In genomic region chr21:43957128-43957571, GRCh38 we compare ENCODE assay signal across 30 cellular contexts. TPM values are rescaled to one million over a fixed set of nuclear protein-coding genes. Genes with fewer than 3 reads are reported as not detected.
DNase-seq lines count a peak whose midpoint lies in the region; ATAC-seq and TF ChIP-seq lines count a peak whose summit lies in the region.
"Had no signal": no experiment of that assay in that cellular context is flagged by ENCODE, and none has a peak within 500 bp of the region (broad histone marks: within the 10 kb centered on the region; RNA-seq: fewer than 3 reads in every experiment).

No MANE protein-coding gene starts in this region.

- TF ChIP-seq CTCF in HCT116 (IDR thresholded peaks at IDR 0.05 in 2 of 3, conservative IDR thresholded peaks at IDR 0.05 in 1 of 3; ENCODE audit: borderline replicate concordance in 1 of 3, insufficient read depth in 1 of 3, low read depth in 2 of 3, low read length in 2 of 3) (no peak), endodermal cell (conservative IDR thresholded peaks at IDR 0.05) (no peak)

- peaks cover 29% of the 10 kb centered on the region for H3K36me3 Mint-ChIP-seq in activated CD4-positive, alpha-beta T cell treated with anti-CD3 and anti-CD28 coated beads, Interleukin-2, amount 10 ng/mL, durations not matched to agents 24 days and 14 days (ENCODE audit: low read depth)
- H3K36me3 Mint-ChIP-seq in activated CD4-positive, alpha-beta T cell treated with anti-CD3 and anti-CD28 coated beads, Interleukin-2, amount 10 ng/mL, durations not matched to agents 7 days and 5 days (ENCODE audit: low read depth): peaks cover 4% of the 10 kb centered on the region
- peaks cover 26% of the 10 kb centered on the region for H3K36me3 Mint-ChIP-seq in endodermal cell (ENCODE audit: low read depth)
- H3K36me3 Mint-ChIP-seq in stimulated activated memory B cell treated with anti-CD40 and anti-IgM and Interleukin-4, amounts not matched to agents 10 μg/mL and 1 μg/mL and 100 μg/mL, for 72 hours: peaks cover 17% of the 10 kb centered on the region

- H3K9me2 ChIP-seq in HCT116 (ENCODE audit: insufficient read depth): no peaks in the 10 kb centered on the region

- no peaks in the 10 kb centered on the region for H3K79me2 ChIP-seq in HCT116 (ENCODE audit: insufficient read depth, low read length)

- no peak overlapping the region; the same call in 1 of the 2 replicates for H3K9ac ChIP-seq in HCT116 (ENCODE audit: low read length)
- no peak overlapping the region for H3K9ac ChIP-seq in endodermal cell (ENCODE audit: extremely low read depth, low read length, poor library complexity, severe bottlenecking)

- WGBS in endodermal cell (ENCODE audit: insufficient coverage in 1 of 2, insufficient read length in 1 of 2), 2 experiments: 74 to 84% methylated on average over 8 to 16 of the region's 17 CpGs

- H3K27me3 ChIP-seq in HCT116 (ENCODE audit: insufficient read depth, low read length) (no peaks in the 10 kb centered on the region), endodermal cell (ENCODE audit: control insufficient read depth, insufficient read depth, low read length, poor library complexity, severe bottlenecking) (no peaks in the 10 kb centered on the region)
- H3K27me3 ChIP-seq: gastrocnemius medialis, hepatocyte, MG63, ovary, testis had no signal

- TF ChIP-seq POLR2A in HCT116 (IDR thresholded peaks at IDR 0.05; ENCODE audit: borderline replicate concordance, extremely low read depth, insufficient read depth, insufficient read length): no peak

- H3K27me3 Mint-ChIP-seq in activated CD4-positive, alpha-beta T cell treated with anti-CD3 and anti-CD28 coated beads, Interleukin-2, amount 10 ng/mL, durations not matched to agents 24 days and 14 days: no peaks in the 10 kb centered on the region
- no peaks in the 10 kb centered on the region for H3K27me3 Mint-ChIP-seq in activated CD4-positive, alpha-beta T cell treated with anti-CD3 and anti-CD28 coated beads, Interleukin-2, amount 10 ng/mL, durations not matched to agents 7 days and 5 days
- H3K27me3 Mint-ChIP-seq in endodermal cell (ENCODE audit: insufficient read depth): no peaks in the 10 kb centered on the region
- no peaks in the 10 kb centered on the region for H3K27me3 Mint-ChIP-seq in stimulated activated memory B cell treated with anti-CD40 and anti-IgM and Interleukin-4, amounts not matched to agents 10 μg/mL and 1 μg/mL and 100 μg/mL, for 72 hours
- H3K27me3 Mint-ChIP-seq: central memory CD8-positive, alpha-beta T cell; dendritic cell treated with granulocyte-macrophage colony-stimulating factor and Interleukin-4, amounts not matched to agents 40 ng/mL and 50 ng/mL, for 4 days; naive thymus-derived CD4-positive, alpha-beta T cell had no signal

- no peaks in the 10 kb centered on the region for H4K20me1 ChIP-seq in HCT116 (ENCODE audit: insufficient read depth)

- no TSS peak for BruUV-seq in HCT116 (replicated peaks; lab: Mats Ljungman, UMichigan)

- no peaks in the 10 kb centered on the region for H3K36me3 ChIP-seq in HCT116 (ENCODE audit: control insufficient read depth in 1 of 2, insufficient read depth in 2 of 2, low read length in 2 of 2)
- H3K36me3 ChIP-seq in endodermal cell (ENCODE audit: control insufficient read depth, insufficient read depth, low read length): peaks cover 13% of the 10 kb centered on the region
- H3K36me3 ChIP-seq: ovary had no signal

- H3K27ac ChIP-seq in HCT116 (ENCODE audit: low read depth, low read length) (no peak overlapping the region), endodermal cell (ENCODE audit: low read depth, low read length) (no peak overlapping the region)
- H3K27ac ChIP-seq: C4-2B, hepatocyte, ovary, RWPE1, testis had no signal

- POLR2A ChIA-PET in activated CD4-positive, alpha-beta T cell treated with anti-CD3 and anti-CD28 coated beads, Interleukin-2, amount 10 ng/mL, durations not matched to agents 7 days and 5 days (lab: Charles Lee): no interaction called here
- POLR2A ChIA-PET in HCT116 (lab: Charles Lee): no interaction called here

- DNase-seq in activated CD4-positive, alpha-beta T cell treated with anti-CD3 and anti-CD28 coated beads, Interleukin-2, amount 10 ng/mL, durations not matched to agents 24 days and 14 days: no peak
- DNase-seq in activated CD4-positive, alpha-beta T cell treated with anti-CD3 and anti-CD28 coated beads, Interleukin-2, amount 10 ng/mL, durations not matched to agents 7 days and 5 days: no peak
- DNase-seq in HCT116 (ENCODE audit: low read depth, low spot score) (no peak), endodermal cell (no peak), epidermal melanocyte (ENCODE audit: insufficient read length, low spot score) (no peak), occipital lobe (lab: John Stamatoyannopoulos, UW) (no peak)
- DNase-seq in stimulated activated CD4-positive, alpha-beta T cell treated with anti-CD3 and anti-CD28 coated beads, Interleukin-2, amount 100 ng/mL, for 24 hours: no peak
- DNase-seq: activated CD4-positive, CD25-positive, alpha-beta regulatory T cell treated with anti-CD3 and anti-CD28 coated beads, Interleukin-2, amount 50 U/mL, for 72 hours; activated CD8-positive, alpha-beta memory T cell treated with anti-CD3 and anti-CD28 coated beads for 24 hours; activated gamma-delta T cell treated with Interleukin-2 at 50 U/mL for 16 hours; activated T-cell treated with anti-CD3 and anti-CD28 coated beads, Interleukin-2, amount 50 U/mL, for 1 hour; DMS79; GF-D8; KG1; MG63; naive thymus-derived CD4-positive, alpha-beta T cell; NCI-H2029 treated with DMSO at 0.1 percent for 48 hours; NCI-H446 treated with DMSO at 0.1 percent for 48 hours; ovary; stimulated activated CD4-positive, alpha-beta T cell treated with anti-CD3 and anti-CD28 coated beads, Interleukin-12 subunit alpha, Interleukin-12 subunit beta, amount 100 ng/mL, for 4 hours; stimulated activated CD4-positive, alpha-beta T cell treated with anti-CD3 and anti-CD28 coated beads, Interleukin-4, amount 100 ng/mL, for 24 hours had no signal

- intact Hi-C loops in activated CD4-positive, alpha-beta T cell treated with anti-CD3 and anti-CD28 coated beads, Interleukin-2, amount 10 ng/mL, durations not matched to agents 24 days and 14 days (cut with micrococcal nuclease): no loop called here
- intact Hi-C loops in HCT116 (cut with micrococcal nuclease): no loop called here

- CTCF ChIA-PET in activated CD4-positive, alpha-beta T cell treated with anti-CD3 and anti-CD28 coated beads, Interleukin-2, amount 10 ng/mL, durations not matched to agents 7 days and 5 days (lab: Charles Lee): interaction anchor here (1.3 kb wide), 1 partner anchor 11 kb away, joined by 3 read pairs; no protein-coding TSS in a partner anchor
- CTCF ChIA-PET in HCT116 (lab: Charles Lee): no interaction called here

- H3K4me3 ChIP-seq in HCT116 (replicated peaks in 1 of 2; ENCODE audit: low read depth in 1 of 2, low read length in 2 of 2): no peak overlapping the region
- no peak overlapping the region for H3K4me3 ChIP-seq in endodermal cell (ENCODE audit: low read length)
- H3K4me3 ChIP-seq: gastrocnemius medialis, hepatocyte, MG63, ovary, testis had no signal

- H3K27ac Mint-ChIP-seq in activated CD4-positive, alpha-beta T cell treated with anti-CD3 and anti-CD28 coated beads, Interleukin-2, amount 10 ng/mL, durations not matched to agents 24 days and 14 days: peak overlapping the region; percentile 57
- no peak overlapping the region for H3K27ac Mint-ChIP-seq in activated CD4-positive, alpha-beta T cell treated with anti-CD3 and anti-CD28 coated beads, Interleukin-2, amount 10 ng/mL, durations not matched to agents 7 days and 5 days
- peak overlapping the region; percentile 44 for H3K27ac Mint-ChIP-seq in endodermal cell
- peak overlapping the region; percentile 18 for H3K27ac Mint-ChIP-seq in stimulated activated memory B cell treated with anti-CD40 and anti-IgM and Interleukin-4, amounts not matched to agents 10 μg/mL and 1 μg/mL and 100 μg/mL, for 72 hours
- H3K27ac Mint-ChIP-seq: dendritic cell treated with granulocyte-macrophage colony-stimulating factor and Interleukin-4, amounts not matched to agents 40 ng/mL and 50 ng/mL, for 4 days; stimulated activated effector memory CD8-positive, alpha-beta T cell treated with anti-CD3 and anti-CD28 coated beads, Interleukin-12 subunit alpha, Interleukin-12 subunit beta, amount 100 ng/mL, for 72 hours had no signal

- TF ChIP-seq RAD21 in HCT116 (IDR thresholded peaks at IDR 0.05; ENCODE audit: low read depth): no peak

- peak overlapping the region; percentile 53 for H3K4me2 ChIP-seq in HCT116 (ENCODE audit: low read length)
- H3K4me2 ChIP-seq: hepatocyte had no signal

- ATAC-seq in HCT116: no peak
- ATAC-seq in stimulated activated memory B cell treated with anti-CD40 and anti-IgM and Interleukin-4, amounts not matched to agents 10 μg/mL and 1 μg/mL and 100 μg/mL, for 72 hours: no peak
- ATAC-seq: naive thymus-derived CD4-positive, alpha-beta T cell; stimulated activated effector memory CD8-positive, alpha-beta T cell treated with anti-CD3 and anti-CD28 coated beads, Interleukin-12 subunit alpha, Interleukin-12 subunit beta, amount 100 ng/mL, for 72 hours had no signal

- H3K9me3 Mint-ChIP-seq in activated CD4-positive, alpha-beta T cell treated with anti-CD3 and anti-CD28 coated beads, Interleukin-2, amount 10 ng/mL, durations not matched to agents 24 days and 14 days: no peaks in the 10 kb centered on the region
- no peaks in the 10 kb centered on the region for H3K9me3 Mint-ChIP-seq in activated CD4-positive, alpha-beta T cell treated with anti-CD3 and anti-CD28 coated beads, Interleukin-2, amount 10 ng/mL, durations not matched to agents 7 days and 5 days
- H3K9me3 Mint-ChIP-seq in endodermal cell: no peaks in the 10 kb centered on the region
- H3K9me3 Mint-ChIP-seq in stimulated activated memory B cell treated with anti-CD40 and anti-IgM and Interleukin-4, amounts not matched to agents 10 μg/mL and 1 μg/mL and 100 μg/mL, for 72 hours: no peaks in the 10 kb centered on the region
- H3K9me3 Mint-ChIP-seq: central memory CD8-positive, alpha-beta T cell; dendritic cell treated with granulocyte-macrophage colony-stimulating factor and Interleukin-4, amounts not matched to agents 40 ng/mL and 50 ng/mL, for 4 days; naive thymus-derived CD4-positive, alpha-beta T cell; stimulated activated effector memory CD8-positive, alpha-beta T cell treated with anti-CD3 and anti-CD28 coated beads, Interleukin-12 subunit alpha, Interleukin-12 subunit beta, amount 100 ng/mL, for 72 hours had no signal

- H2AFZ ChIP-seq in HCT116 (ENCODE audit: low read depth, low read length, poor library complexity, severe bottlenecking): no peak overlapping the region
- H2AFZ ChIP-seq: hepatocyte had no signal

- RAD21 ChIA-PET in HCT116 (lab: Charles Lee; ENCODE audit: low non-redundant PET in 1 of 2, low total read pairs in 2 of 2, uncharacterized antibody in 2 of 2, unreplicated experiment in 2 of 2): no interaction called here

- H3K4me3 Mint-ChIP-seq in activated CD4-positive, alpha-beta T cell treated with anti-CD3 and anti-CD28 coated beads, Interleukin-2, amount 10 ng/mL, durations not matched to agents 24 days and 14 days: no peak overlapping the region
- no peak overlapping the region for H3K4me3 Mint-ChIP-seq in activated CD4-positive, alpha-beta T cell treated with anti-CD3 and anti-CD28 coated beads, Interleukin-2, amount 10 ng/mL, durations not matched to agents 7 days and 5 days
- H3K4me3 Mint-ChIP-seq in endodermal cell: no peak overlapping the region
- H3K4me3 Mint-ChIP-seq in stimulated activated memory B cell treated with anti-CD40 and anti-IgM and Interleukin-4, amounts not matched to agents 10 μg/mL and 1 μg/mL and 100 μg/mL, for 72 hours: no peak overlapping the region
- H3K4me3 Mint-ChIP-seq: central memory CD8-positive, alpha-beta T cell; dendritic cell treated with granulocyte-macrophage colony-stimulating factor and Interleukin-4, amounts not matched to agents 40 ng/mL and 50 ng/mL, for 4 days; naive thymus-derived CD4-positive, alpha-beta T cell; stimulated activated effector memory CD8-positive, alpha-beta T cell treated with anti-CD3 and anti-CD28 coated beads, Interleukin-12 subunit alpha, Interleukin-12 subunit beta, amount 100 ng/mL, for 72 hours had no signal

- H3K4me1 ChIP-seq in HCT116 (ENCODE audit: control insufficient read depth in 1 of 2, insufficient read depth in 2 of 2, low read length in 2 of 2): peaks cover 3 to 14% of the 10 kb centered on the region in 2 experiments; a peak in 3 of 4 replicates
- no peaks in the 10 kb centered on the region for H3K4me1 ChIP-seq in endodermal cell (ENCODE audit: control insufficient read depth, insufficient read depth, low read length)

- H3K9me3 ChIP-seq in HCT116 (ENCODE audit: control insufficient read depth in 1 of 2, insufficient read depth in 1 of 2, low read depth in 1 of 2, low read length in 2 of 2) (no peaks in the 10 kb centered on the region), endodermal cell (ENCODE audit: control insufficient read depth, low read length) (no peaks in the 10 kb centered on the region)
- H3K9me3 ChIP-seq: gastrocnemius medialis, MG63, ovary, testis had no signal

- H3K4me1 Mint-ChIP-seq in activated CD4-positive, alpha-beta T cell treated with anti-CD3 and anti-CD28 coated beads, Interleukin-2, amount 10 ng/mL, durations not matched to agents 24 days and 14 days: peaks cover 7% of the 10 kb centered on the region
- peaks cover 12% of the 10 kb centered on the region for H3K4me1 Mint-ChIP-seq in activated CD4-positive, alpha-beta T cell treated with anti-CD3 and anti-CD28 coated beads, Interleukin-2, amount 10 ng/mL, durations not matched to agents 7 days and 5 days
- H3K4me1 Mint-ChIP-seq in endodermal cell: peaks cover 9% of the 10 kb centered on the region
- H3K4me1 Mint-ChIP-seq in stimulated activated memory B cell treated with anti-CD40 and anti-IgM and Interleukin-4, amounts not matched to agents 10 μg/mL and 1 μg/mL and 100 μg/mL, for 72 hours: peaks cover 15% of the 10 kb centered on the region
- H3K4me1 Mint-ChIP-seq: central memory CD8-positive, alpha-beta T cell had no signal

RNA-seq across cellular contexts. Expression of gene TRAPPC10, which starts 55.0 kb away (rescaled TPM):
- 69.6 and 75.0 TPM in 2 replicates for total RNA-seq in activated CD4-positive, alpha-beta T cell treated with anti-CD3 and anti-CD28 coated beads, Interleukin-2, amount 10 ng/mL, durations not matched to agents 24 days and 14 days
- total RNA-seq in activated CD4-positive, alpha-beta T cell treated with anti-CD3 and anti-CD28 coated beads, Interleukin-2, amount 10 ng/mL, durations not matched to agents 7 days and 5 days: 10 to 100 TPM; 61.7 to 76.9 TPM
- 31.5 TPM for total RNA-seq in HCT116 (2021; ENCODE audit: unreplicated experiment)
- 13.1 and 16.6 TPM in 2 replicates for polyA plus RNA-seq in HCT116 (2012)
- 10 to 100 TPM; 36.8 to 40.1 TPM for total RNA-seq in endodermal cell
- 18.6 TPM for polyA plus RNA-seq in endodermal cell (2013, experiment 1 of 2)
- polyA plus RNA-seq in endodermal cell (2013, experiment 2 of 2): 18.9 TPM
- total RNA-seq in occipital lobe: 23.1 TPM
